In genomic region chr17:68328676-68329075, GRCh38 we compare ENCODE assay signal across 30 cellular contexts. TPM values are rescaled to one million over a fixed set of nuclear protein-coding genes. Genes with fewer than 3 reads are reported as not detected.
DNase-seq lines count a peak whose midpoint lies in the region; ATAC-seq and TF ChIP-seq lines count a peak whose summit lies in the region.
"Had no signal": no experiment of that assay in that cellular context is flagged by ENCODE, and none has a peak within 500 bp of the region (broad histone marks: within the 10 kb centered on the region; RNA-seq: fewer than 3 reads in every experiment).

No MANE protein-coding gene starts in this region.

- no peak overlapping the region for H3K4me2 ChIP-seq in PC-3 (ENCODE audit: low read length)
- peak overlapping the region; percentile 42 for H3K4me2 ChIP-seq in trophoblast cell (ENCODE audit: low read length)

- H4K12ac ChIP-seq in trophoblast cell (ENCODE audit: low read depth, low read length) = no peak overlapping the region

- H3K14ac ChIP-seq in trophoblast cell (ENCODE audit: low read length) = no peak overlapping the region

- DNase-seq in ELF-1 (ENCODE audit: low read depth, low spot score) (peak; percentile 96), PC-3 (peak; percentile 73), trophoblast cell (peak; percentile 99), Peyer's patch (no peak)
- DNase-seq in activated T-cell treated with anti-CD3 and anti-CD28 coated beads, Interleukin-2, amount 50 U/mL, for 48 hours = no peak
- DNase-seq: activated CD4-positive, alpha-beta T cell treated with anti-CD3 and anti-CD28 coated beads for 4 hours; activated CD8-positive, alpha-beta memory T cell treated with anti-CD3 and anti-CD28 coated beads for 24 hours; activated gamma-delta T cell treated with Interleukin-2 at 50 U/mL for 16 hours; colonic mucosa; effector memory CD8-positive, alpha-beta T cell; esophagus squamous epithelium; hypothalamus; Karpas-422; mucosa of descending colon; MV-4-11; NCI-H146; NCI-H2107; NCI-H446; NCI-H82; ovary; retina; stimulated activated CD4-positive, alpha-beta T cell treated with anti-CD3 and anti-CD28 coated beads, Interleukin-2, amount 100 ng/mL, for 24 hours; transverse colon had no signal

- peak overlapping the region; percentile 98 for H4K91ac ChIP-seq in trophoblast cell (ENCODE audit: low read depth, low read length)

- H3K9me3 ChIP-seq in PC-3 (ENCODE audit: low read length) = 0 out of 2 replicates have a peak, but pooled peaks cover 2% of the 10 kb centered on the region
- H3K9me3 ChIP-seq in trophoblast cell (ENCODE audit: insufficient read depth, low read depth, low read length) = peaks cover 9% of the 10 kb centered on the region
- peaks cover 0 to 16% (median 4%) of the 10 kb centered on the region in 4 donors for H3K9me3 ChIP-seq in Peyer's patch
- H3K9me3 ChIP-seq: colonic mucosa, ovary had no signal

- H2AK5ac ChIP-seq in trophoblast cell (ENCODE audit: low read length) = no peak overlapping the region

- intact Hi-C loops in PC-3 (cut with micrococcal nuclease) = no loop called here

- H3K79me2 ChIP-seq in PC-3 (ENCODE audit: low read length) = no peaks in the 10 kb centered on the region
- peaks cover 8% of the 10 kb centered on the region for H3K79me2 ChIP-seq in trophoblast cell (ENCODE audit: control insufficient read depth, insufficient read depth, low read length, poor library complexity)

- H2BK5ac ChIP-seq in trophoblast cell (ENCODE audit: low read depth, low read length, poor library complexity) = peak overlapping the region; percentile 97

- H4K8ac ChIP-seq in trophoblast cell (ENCODE audit: low read depth, low read length) = no peak overlapping the region

- H3K4me3 ChIP-seq in PC-3 (ENCODE audit: low read length) = no peak overlapping the region
- H3K4me3 ChIP-seq in trophoblast cell (ENCODE audit: low read depth, low read length) = no peak overlapping the region
- no peak overlapping the region for H3K4me3 ChIP-seq in Peyer's patch
- H3K4me3 ChIP-seq: colonic mucosa, esophagus squamous epithelium, gastroesophageal sphincter, mucosa of descending colon, ovary, skin epidermis, transverse colon had no signal

- H3F3A ChIP-seq in PC-3 (ENCODE audit: low read length, unreplicated experiment) = no peaks in the 10 kb centered on the region

- H3K27me3 ChIP-seq in PC-3 (ENCODE audit: low read length) (no peaks in the 10 kb centered on the region), trophoblast cell (ENCODE audit: insufficient read depth, low read length) (no peaks in the 10 kb centered on the region), Peyer's patch (no peaks in the 10 kb centered on the region)
- H3K27me3 ChIP-seq: colonic mucosa, esophagus squamous epithelium, gastroesophageal sphincter, ovary, transverse colon had no signal

- CTCF ChIA-PET in PC-3 (lab: Charles Lee) = no interaction called here

- no CpG with 5 or more reads among the region's 4 CpGs for WGBS in trophoblast cell (ENCODE audit: extremely low coverage, insufficient coverage, insufficient read length)

- H3K4ac ChIP-seq in trophoblast cell (ENCODE audit: low read depth, low read length) = no peak overlapping the region

- H4K20me1 ChIP-seq in PC-3 (ENCODE audit: low read length) = no peaks in the 10 kb centered on the region

- no peak overlapping the region for H3K18ac ChIP-seq in trophoblast cell (ENCODE audit: low read length)

- POLR2A ChIA-PET in PC-3 (lab: Charles Lee; ENCODE audit: unreplicated experiment) = no interaction called here

- TF ChIP-seq CTCF in PC-3 (conservative IDR thresholded peaks at IDR 0.05; ENCODE audit: low read depth, low read length) = no peak
- TF ChIP-seq CTCF in Peyer's patch (IDR thresholded peaks at IDR 0.05) = no peak

- BruUV-seq in PC-3 (replicated peaks; lab: Mats Ljungman, UMichigan) = no TSS peak

- H3K36me3 ChIP-seq in PC-3 (ENCODE audit: low read depth, low read length) = no peaks in the 10 kb centered on the region
- peaks cover 0 to 2% of the 10 kb centered on the region in 2 experiments for H3K36me3 ChIP-seq in trophoblast cell (ENCODE audit: control insufficient read depth in 1 of 2, insufficient read depth in 2 of 2, low read length in 2 of 2)
- no peaks in the 10 kb centered on the region for H3K36me3 ChIP-seq in Peyer's patch
- H3K36me3 ChIP-seq: colonic mucosa, esophagus squamous epithelium, gastroesophageal sphincter, ovary, transverse colon had no signal

- TF ChIP-seq POLR2A in Peyer's patch (IDR thresholded peaks at IDR 0.05) = no peak

- H3K27ac ChIP-seq in PC-3 (ENCODE audit: low read length) = peak overlapping the region; percentile 58
- H3K27ac ChIP-seq in trophoblast cell (ENCODE audit: low read depth, low read length) = peak overlapping the region; percentile 98
- H3K27ac ChIP-seq in Peyer's patch = no peak overlapping the region
- H3K27ac ChIP-seq: colonic mucosa, esophagus squamous epithelium, gastroesophageal sphincter, ovary, transverse colon had no signal

- ATAC-seq in PC-3 (no peak; the same call in 1 of the 2 replicates), esophagus mucosa (peak; percentile 70), GM18868 (IDR thresholded peaks at IDR 0.05; ENCODE audit: unreplicated experiment) (no peak), HG03521 (IDR thresholded peaks at IDR 0.05; ENCODE audit: unreplicated experiment) (no peak)
- ATAC-seq: effector memory CD8-positive, alpha-beta T cell; gastroesophageal sphincter; mucosa of descending colon; natural killer cell treated with Interleukin-12 subunit alpha and Interleukin-12 subunit beta and Interleukin-15 and Interleukin-18, amount 100 ng/mL, for 72 hours; Right ventricle myocardium inferior had no signal

- H3K9me2 ChIP-seq in PC-3 (replicated peaks; ENCODE audit: low read length) = no peaks in the 10 kb centered on the region

- H2BK120ac ChIP-seq in trophoblast cell (ENCODE audit: insufficient read depth, low read length, poor library complexity) = no peak overlapping the region

- H3K4me1 ChIP-seq in PC-3 (ENCODE audit: insufficient read depth, low read length) = peaks cover 8% of the 10 kb centered on the region; the same call in 1 of the 2 replicates
- peaks cover 25 to 37% of the 10 kb centered on the region in 2 experiments for H3K4me1 ChIP-seq in trophoblast cell (ENCODE audit: control insufficient read depth in 1 of 2, insufficient read depth in 2 of 2, low read length in 2 of 2)
- H3K4me1 ChIP-seq in Peyer's patch = no peaks in the 10 kb centered on the region
- H3K4me1 ChIP-seq: colonic mucosa, esophagus squamous epithelium, gastroesophageal sphincter, transverse colon had no signal

- H3K9ac ChIP-seq in PC-3 (ENCODE audit: low read length) (no peak overlapping the region), trophoblast cell (ENCODE audit: low read length) (no peak overlapping the region)

- H2BK12ac ChIP-seq in trophoblast cell (ENCODE audit: low read length) = no peak overlapping the region

- peaks cover 44% of the 10 kb centered on the region for H3K79me1 ChIP-seq in trophoblast cell (ENCODE audit: low read length)

- H3K23ac ChIP-seq in trophoblast cell (ENCODE audit: low read length) = no peak overlapping the region

- H2AFZ ChIP-seq in PC-3 (ENCODE audit: low read length) (no peak overlapping the region), trophoblast cell (ENCODE audit: insufficient read depth, low read length, poor library complexity) (no peak overlapping the region)

RNA-seq across cellular contexts. Expression of gene ARSG, which starts 37.4 kb away (rescaled TPM):
- 1.3 and 2.1 TPM in 2 replicates for total RNA-seq in PC-3 (2014; rRNA removed)
- total RNA-seq in esophagus mucosa = 6.8 TPM
- 2.8 and 3.0 TPM in 2 replicates for polyA plus RNA-seq in trophoblast cell (2013)
- total RNA-seq in Peyer's patch = 10 to 100 TPM in 1 of 4 donors, 1 to 10 TPM in 2, under 1 TPM in 1; 0.70 to 29.7 (median 2.0) TPM

RNA-seq across cellular contexts. Expression of gene SLC16A6, which starts 37.7 kb away (rescaled TPM):
- total RNA-seq in PC-3 (2014; rRNA removed) = 1.2 and 1.4 TPM in 2 replicates
- 14.4 TPM for total RNA-seq in esophagus mucosa
- polyA plus RNA-seq in trophoblast cell (2013) = 10.7 and 11.1 TPM in 2 replicates
- 1 to 10 TPM in 2 of 4 donors, not detected in 2; 1.1 to 1.7 TPM for total RNA-seq in Peyer's patch

Comparison
In these comparisons a context has a peak if more than half of its experiments do, and no peak if none do; other contexts are left out.
1. DNase-seq: peak in ELF-1 (single experiment), PC-3 (single experiment) and trophoblast cell (2 of 2); none in Peyer's patch (0 of 3) and activated T-cell treated with anti-CD3 and anti-CD28 coated beads, Interleukin-2, amount 50 U/mL, for 48 hours (0 of 2).
2. H3K27ac ChIP-seq: peak in PC-3 (single experiment) and trophoblast cell (single experiment); none in Peyer's patch (0 of 4).